ENCODE assay signal across 29 cellular contexts in the genomic region with DNA sequence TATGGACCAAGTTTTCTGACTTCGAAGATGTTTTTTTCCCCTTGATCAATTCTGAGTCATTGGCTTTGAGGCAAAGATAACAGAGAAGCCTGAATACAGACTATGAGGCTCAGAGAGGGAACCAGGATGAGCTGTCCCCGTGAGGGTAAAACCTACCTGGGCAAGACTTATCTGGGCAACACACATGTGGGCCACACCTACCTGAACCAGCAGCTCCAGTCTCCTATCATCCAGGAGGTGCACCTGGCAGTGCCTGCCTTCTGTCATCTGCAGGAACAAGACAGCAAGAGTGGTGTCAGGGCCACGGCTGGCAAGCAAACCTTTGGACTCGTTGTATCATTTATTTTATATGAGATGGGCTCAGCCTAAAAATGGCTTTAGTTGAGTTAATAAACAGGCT.
"Had no signal": no experiment of that assay in that cellular context is flagged by ENCODE, and none has a peak within 500 bp of the region (broad histone marks: within the 10 kb centered on the region; RNA-seq: fewer than 3 reads in every experiment).

No MANE protein-coding gene starts in this region.

- H3K4me3 ChIP-seq: heart right ventricle, prostate gland, right atrium auricular region, stomach, testis, tibial artery, upper lobe of left lung had no signal

- H3K9me3 ChIP-seq: heart right ventricle, prostate gland, right atrium auricular region, stomach, testis, tibial artery, upper lobe of left lung had no signal

- H3K27ac Mint-ChIP-seq: dendritic cell treated with granulocyte-macrophage colony-stimulating factor and Interleukin-4, amounts not matched to agents 40 ng/mL and 50 ng/mL, for 4 days; effector memory CD8-positive, alpha-beta T cell; mesothelial cell of epicardium; nephron progenitor cell; stimulated activated effector memory CD8-positive, alpha-beta T cell treated with anti-CD3 and anti-CD28 coated beads, Interleukin-12 subunit alpha, Interleukin-12 subunit beta, amount 100 ng/mL, for 72 hours had no signal

- H3K4me3 Mint-ChIP-seq: dendritic cell treated with granulocyte-macrophage colony-stimulating factor and Interleukin-4, amounts not matched to agents 40 ng/mL and 50 ng/mL, for 4 days; effector memory CD8-positive, alpha-beta T cell; mesothelial cell of epicardium; naive thymus-derived CD8-positive, alpha-beta T cell; nephron progenitor cell; stimulated activated effector memory CD8-positive, alpha-beta T cell treated with anti-CD3 and anti-CD28 coated beads, Interleukin-12 subunit alpha, Interleukin-12 subunit beta, amount 100 ng/mL, for 72 hours had no signal

- H3K27ac ChIP-seq: epithelial cell of prostate, heart right ventricle, prostate gland, right atrium auricular region, stomach, testis, tibial artery, upper lobe of left lung had no signal

- H3K27me3 ChIP-seq: heart right ventricle, right atrium auricular region, stomach, testis, tibial artery, upper lobe of left lung had no signal

- H3K4me1 Mint-ChIP-seq: mesothelial cell of epicardium; naive thymus-derived CD8-positive, alpha-beta T cell; stimulated activated effector memory CD8-positive, alpha-beta T cell treated with anti-CD3 and anti-CD28 coated beads, Interleukin-12 subunit alpha, Interleukin-12 subunit beta, amount 100 ng/mL, for 72 hours had no signal

- H3K36me3 Mint-ChIP-seq: mesothelial cell of epicardium; naive thymus-derived CD8-positive, alpha-beta T cell; stimulated activated effector memory CD8-positive, alpha-beta T cell treated with anti-CD3 and anti-CD28 coated beads, Interleukin-12 subunit alpha, Interleukin-12 subunit beta, amount 100 ng/mL, for 72 hours had no signal

- ATAC-seq: effector memory CD8-positive, alpha-beta T cell; esophagus mucosa; heart right ventricle; naive thymus-derived CD8-positive, alpha-beta T cell; sciatic nerve; stimulated activated effector memory CD8-positive, alpha-beta T cell treated with anti-CD3 and anti-CD28 coated beads, Interleukin-12 subunit alpha, Interleukin-12 subunit beta, amount 100 ng/mL, for 72 hours had no signal

- FAIRE-seq: colon, islet of Langerhans, urothelium cell line had no signal

- H3K4me1 ChIP-seq: prostate gland, stomach, testis, tibial artery, upper lobe of left lung had no signal

- H3K9me3 Mint-ChIP-seq: dendritic cell treated with granulocyte-macrophage colony-stimulating factor and Interleukin-4, amounts not matched to agents 40 ng/mL and 50 ng/mL, for 4 days; effector memory CD8-positive, alpha-beta T cell; mesothelial cell of epicardium; naive thymus-derived CD8-positive, alpha-beta T cell; nephron progenitor cell; stimulated activated effector memory CD8-positive, alpha-beta T cell treated with anti-CD3 and anti-CD28 coated beads, Interleukin-12 subunit alpha, Interleukin-12 subunit beta, amount 100 ng/mL, for 72 hours had no signal

- H3K36me3 ChIP-seq: prostate gland, stomach, tibial artery had no signal

- H3K27me3 Mint-ChIP-seq: dendritic cell treated with granulocyte-macrophage colony-stimulating factor and Interleukin-4, amounts not matched to agents 40 ng/mL and 50 ng/mL, for 4 days; effector memory CD8-positive, alpha-beta T cell; naive thymus-derived CD8-positive, alpha-beta T cell had no signal

- DNase-seq: central memory CD4-positive, alpha-beta T cell; effector memory CD8-positive, alpha-beta T cell; foreskin melanocyte; glutamatergic neuron; heart right ventricle; hippocampal formation; kidney glomerular epithelial cell; mesenchymal stem cell; naive thymus-derived CD8-positive, alpha-beta T cell; nephron progenitor cell; nucleus accumbens; stimulated activated CD4-positive, alpha-beta T cell treated with anti-CD3 and anti-CD28 coated beads, Interleukin-2, amount 100 ng/mL, for 24 hours; stimulated activated CD4-positive, alpha-beta T cell treated with anti-CD3 and anti-CD28 coated beads, Interleukin-4, amount 100 ng/mL, for 24 hours; stimulated activated naive CD4-positive, alpha-beta T cell treated with Interleukin-2 at 50 U/mL for 16 hours; stomach; testis; tibial artery; upper lobe of left lung had no signal
